In genomic region chr17:46726106-46726670, GRCh38 we compare ENCODE assay signal across 25 cellular contexts.
DNase-seq lines count a peak whose midpoint lies in the region; ATAC-seq, FAIRE-seq and TF ChIP-seq lines count a peak whose summit lies in the region.
"Had no signal": no experiment of that assay in that cellular context is flagged by ENCODE, and none has a peak within 500 bp of the region (broad histone marks: within the 10 kb centered on the region; RNA-seq: fewer than 3 reads in every experiment).

No MANE protein-coding gene starts in this region.

- H2AK5ac ChIP-seq in mesenchymal stem cell (ENCODE audit: low read length, severe bottlenecking) = peak overlapping the region; percentile 13
- no peak overlapping the region for H2AK5ac ChIP-seq in neuronal stem cell (ENCODE audit: low read depth, low read length)

- H3K9me3 ChIP-seq in A549 = no peaks in the 10 kb centered on the region
- H3K9me3 ChIP-seq in mesenchymal stem cell (ENCODE audit: control insufficient read depth, low read length) = no peaks in the 10 kb centered on the region
- no peaks in the 10 kb centered on the region for H3K9me3 ChIP-seq in tibial nerve
- no peaks in the 10 kb centered on the region for H3K9me3 ChIP-seq in neuronal stem cell (replicated peaks in 1 of 2; ENCODE audit: control insufficient read depth in 2 of 2, insufficient read depth in 1 of 2, low read depth in 1 of 2, low read length in 2 of 2)
- H3K9me3 ChIP-seq: uterus had no signal

- H2BK5ac ChIP-seq in mesenchymal stem cell (ENCODE audit: low read depth, low read length, poor library complexity, severe bottlenecking) (no peak overlapping the region), neuronal stem cell (ENCODE audit: low read length) (no peak overlapping the region)

- H2BK120ac ChIP-seq in mesenchymal stem cell (ENCODE audit: low read depth, low read length) (no peak overlapping the region), neuronal stem cell (ENCODE audit: low read depth, low read length) (no peak overlapping the region)

- CTCF ChIA-PET in A549 (lab: Yijun Ruan, JAX) = interaction anchor here (0.7 to 1.8 kb wide), 6 partner anchors 10 to 87 kb away, joined by 3 to 6 read pairs (median 3); no protein-coding TSS in a partner anchor

- H2BK12ac ChIP-seq in mesenchymal stem cell (ENCODE audit: low read length in 2 of 2) (no peak overlapping the region), neuronal stem cell (ENCODE audit: low read length) (no peak overlapping the region)

- TF ChIP-seq POLR2A in A549 (IDR thresholded peaks at IDR 0.05; ENCODE audit: low read length) (no peak), tibial nerve (IDR thresholded peaks at IDR 0.05) (no peak)

- DNase-seq in A549 (ENCODE audit: low read depth in 1 of 2, low spot score in 1 of 2) (no peak), HTR-8/SVneo (ENCODE audit: insufficient read length, low spot score) (no peak), cardiac fibroblast (ENCODE audit: low read depth in 2 of 2) (peak; percentile 9 to 12), mesenchymal stem cell (peak; percentile 57), urothelium cell line (ENCODE audit: low spot score) (no peak), tibial nerve (ENCODE audit: low spot score in 2 of 2) (no peak), neuronal stem cell (ENCODE audit: low spot score) (no peak), GM19240 (ENCODE audit: insufficient read length, low spot score) (no peak)
- DNase-seq: activated CD8-positive, alpha-beta memory T cell treated with anti-CD3 and anti-CD28 coated beads, Interleukin-2, amount 50 U/mL, for 48 hours; activated effector memory CD4-positive, alpha-beta T cell treated with Interleukin-2 at 50 U/mL for 16 hours; activated naive CD8-positive, alpha-beta T cell treated with anti-CD3 and anti-CD28 coated beads, Interleukin-2, amount 50 U/mL, for 24 hours; CD8-positive, alpha-beta T cell; cortex of kidney; DMS79 treated with DMSO at 0.1 percent for 48 hours; foreskin fibroblast; H7; hippocampal formation; NCI-H2107; NCI-H524; right cardiac atrium; Right ventricle myocardium superior; stimulated activated CD4-positive, alpha-beta T cell treated with anti-CD3 and anti-CD28 coated beads, Interleukin-15, amount 100 ng/mL, for 24 hours; T-helper 1 cell; uterus had no signal

- no peak overlapping the region for H4K91ac ChIP-seq in mesenchymal stem cell (ENCODE audit: low read length)
- no peak overlapping the region for H4K91ac ChIP-seq in neuronal stem cell (ENCODE audit: low read depth, low read length, poor library complexity)

- 77% methylated on average over 3 of the region's 3 CpGs for WGBS in A549 (ENCODE audit: missing lambda C conversion rate)
- WGBS in mesenchymal stem cell = 32% methylated on average over 3 of the region's 3 CpGs
- WGBS in tibial nerve, 2 donors = 75 to 83% methylated on average over 3 of the region's 3 CpGs
- WGBS in neuronal stem cell (ENCODE audit: extremely low coverage in 2 of 2, insufficient read length in 2 of 2, insufficient replicate concordance in 1 of 2), 2 donors = no CpG with 5 or more reads among the region's 3 CpGs

- H3K9ac ChIP-seq in mesenchymal stem cell (ENCODE audit: low read length) (no peak overlapping the region), neuronal stem cell (ENCODE audit: low read depth, low read length, poor library complexity) (no peak overlapping the region)

- H2BK15ac ChIP-seq in mesenchymal stem cell (ENCODE audit: low read depth, poor library complexity, severe bottlenecking) (no peak overlapping the region), neuronal stem cell (ENCODE audit: low read length) (no peak overlapping the region)

- H3K36me3 ChIP-seq in mesenchymal stem cell (ENCODE audit: control insufficient read depth in 1 of 2, insufficient read depth in 2 of 2, low read depth in 1 of 2, low read length in 2 of 2) (peaks cover 0 to 60% of the 10 kb centered on the region in 2 experiments), tibial nerve (peaks cover 0 to 48% (median 0%) of the 10 kb centered on the region in 3 donors), neuronal stem cell (replicated peaks in 1 of 2; ENCODE audit: control insufficient read depth in 2 of 2, insufficient read depth in 2 of 2, low read length in 2 of 2) (peaks cover 0 to 14% of the 10 kb centered on the region in 2 donors)
- H3K36me3 ChIP-seq: uterus had no signal

- H3K4me2 ChIP-seq in A549 (no peak overlapping the region), mesenchymal stem cell (ENCODE audit: low read length, poor library complexity, severe bottlenecking) (no peak overlapping the region), neuronal stem cell (ENCODE audit: insufficient read depth, low read length, poor library complexity, severe bottlenecking) (no peak overlapping the region)

- H3K27me3 ChIP-seq in mesenchymal stem cell (ENCODE audit: control insufficient read depth in 1 of 2, insufficient read depth in 1 of 2, low read length in 2 of 2) (no peaks in the 10 kb centered on the region), tibial nerve (no peaks in the 10 kb centered on the region), neuronal stem cell (ENCODE audit: control insufficient read depth in 3 of 3, insufficient read depth in 3 of 3, low read depth in 1 of 3, low read length in 3 of 3) (no peaks in the 10 kb centered on the region)
- H3K27me3 ChIP-seq: uterus had no signal

- TF ChIP-seq RAD21 in A549 (conservative IDR thresholded peaks at IDR 0.05 in 1 of 2, IDR thresholded peaks at IDR 0.05 in 1 of 2) = no peak

- H4K8ac ChIP-seq in mesenchymal stem cell (ENCODE audit: low read length) (no peak overlapping the region), neuronal stem cell (ENCODE audit: low read depth, low read length) (no peak overlapping the region)

- H3K79me1 ChIP-seq in mesenchymal stem cell (replicated peaks; ENCODE audit: low read length, poor library complexity, severe bottlenecking) (no peaks in the 10 kb centered on the region), neuronal stem cell (ENCODE audit: low read depth, low read length) (no peaks in the 10 kb centered on the region)

- H3K23ac ChIP-seq in mesenchymal stem cell (ENCODE audit: low read length in 2 of 2) (no peak overlapping the region), neuronal stem cell (ENCODE audit: low read depth, low read length, poor library complexity) (no peak overlapping the region)

- ATAC-seq in A549 = no peak
- ATAC-seq: activated naive CD8-positive, alpha-beta T cell treated with anti-CD3 and anti-CD28 coated beads, Interleukin-2, amount 50 U/mL, for 24 hours; CD8-positive, alpha-beta T cell; right cardiac atrium had no signal

- H2AFZ ChIP-seq in mesenchymal stem cell (ENCODE audit: low read depth, low read length) = no peak overlapping the region
- no peak overlapping the region for H2AFZ ChIP-seq in neuronal stem cell (ENCODE audit: low read length)

- TF ChIP-seq EP300 in A549 (IDR thresholded peaks at IDR 0.05) (no peak), tibial nerve (IDR thresholded peaks at IDR 0.05) (no peak)

- TF ChIP-seq CTCF in A549 (IDR thresholded peaks at IDR 0.05) (no peak), cardiac fibroblast (IDR thresholded peaks at IDR 0.05; ENCODE audit: low read depth, low read length) (no peak), tibial nerve (IDR thresholded peaks at IDR 0.05) (no peak)

- H3K14ac ChIP-seq in mesenchymal stem cell (ENCODE audit: low read length in 2 of 2) = no peak overlapping the region
- no peak overlapping the region for H3K14ac ChIP-seq in neuronal stem cell (ENCODE audit: low read length)

- H3K27ac ChIP-seq in A549 (no peak overlapping the region), mesenchymal stem cell (ENCODE audit: low read length, poor library complexity, severe bottlenecking) (peak overlapping the region; percentile 42), tibial nerve (no peak overlapping the region), neuronal stem cell (replicated peaks; ENCODE audit: low read length) (no peak overlapping the region)
- H3K27ac ChIP-seq: uterus had no signal

- POLR2A ChIA-PET in A549 (lab: Yijun Ruan, JAX) = no interaction called here

- peak; percentile 98 for FAIRE-seq in A549 (lab: Jason Lieb, UNC)
- peak; percentile 77 for FAIRE-seq in HTR-8/SVneo (lab: Jason Lieb, UNC)
- no peak for FAIRE-seq in urothelium cell line (lab: Jason Lieb, UNC)

- H3K18ac ChIP-seq in mesenchymal stem cell (ENCODE audit: low read depth in 1 of 2, low read length in 2 of 2) (no peak overlapping the region), neuronal stem cell (ENCODE audit: low read length) (no peak overlapping the region)

- peaks cover 18% of the 10 kb centered on the region; the same call in 2 of the 3 replicates for H3K4me1 ChIP-seq in A549
- H3K4me1 ChIP-seq in mesenchymal stem cell (ENCODE audit: control insufficient read depth, insufficient read depth, low read depth, low read length) = peaks cover 5% of the 10 kb centered on the region
- H3K4me1 ChIP-seq in tibial nerve = no peaks in the 10 kb centered on the region
- H3K4me1 ChIP-seq in neuronal stem cell (ENCODE audit: control insufficient read depth in 2 of 2, insufficient read depth in 1 of 2, low read depth in 1 of 2, low read length in 2 of 2) = peaks cover 3 to 44% of the 10 kb centered on the region in 2 donors
- H3K4me1 ChIP-seq: uterus had no signal

- no peak overlapping the region for H3K4ac ChIP-seq in mesenchymal stem cell (ENCODE audit: low read depth in 1 of 2, low read length in 2 of 2)
- H3K4ac ChIP-seq in neuronal stem cell (ENCODE audit: low read length) = no peak overlapping the region

- H3K4me3 ChIP-seq in A549 (no peak overlapping the region), cardiac fibroblast (replicated peaks in 1 of 2; ENCODE audit: low read depth in 2 of 2, low read length in 2 of 2) (no peak overlapping the region), mesenchymal stem cell (ENCODE audit: insufficient read depth in 1 of 2, low read depth in 1 of 2, low read length in 2 of 2) (no peak overlapping the region), tibial nerve (no peak overlapping the region), neuronal stem cell (ENCODE audit: low read length in 2 of 2) (no peak overlapping the region)
- H3K4me3 ChIP-seq: lung, uterus had no signal

TF ChIP-seq in A549, 52 proteins besides CTCF, POLR2A, EP300 and RAD21:
- TF ChIP-seq MAZ (IDR thresholded peaks at IDR 0.05; ENCODE audit: borderline replicate concordance, low read depth, low read length) = no peak
- TF ChIP-seq HOXB5 (CRISPR knock-in tag; IDR thresholded peaks at IDR 0.05) = no peak

Comparison
In these comparisons a context has a peak if more than half of its experiments do, and no peak if none do; other contexts are left out.
1. DNase-seq: peak in cardiac fibroblast (2 of 2) and mesenchymal stem cell (single experiment); none in A549 (0 of 2), HTR-8/SVneo (single experiment), urothelium cell line (single experiment), tibial nerve (0 of 2), neuronal stem cell (single experiment) and GM19240 (single experiment).